ENCODE assay signal across 10 cellular contexts in genomic region chr2:215811409-215812355, GRCh38.
A peak's percentile ranks its signal among the peaks of the same experiment; 100 is the strongest.
DNase-seq lines count a peak whose midpoint lies in the region; ATAC-seq and TF ChIP-seq lines count a peak whose summit lies in the region.
"Had no signal": no experiment of that assay in that cellular context is flagged by ENCODE, and none has a peak within 500 bp of the region (broad histone marks: within the 10 kb centered on the region; RNA-seq: fewer than 3 reads in every experiment).

No MANE protein-coding gene starts in this region.

- no peak overlapping the region for H3K4me2 ChIP-seq in PC-9

- no peaks in the 10 kb centered on the region for H4K20me1 ChIP-seq in PC-9 (ENCODE audit: insufficient read depth)

- H3K9me3 ChIP-seq in PC-9 (ENCODE audit: insufficient read depth, low read depth) (peaks cover 4% of the 10 kb centered on the region; the same call in 1 of the 2 replicates), right atrium auricular region (no peaks in the 10 kb centered on the region)

- DNase-seq in central memory CD8-positive, alpha-beta T cell (ENCODE audit: low spot score in 2 of 2) = no peak
- DNase-seq in PC-9 (no peak), amniotic stem cell (lab: John Stamatoyannopoulos, UW) (no peak), right atrium auricular region (ENCODE audit: low spot score) (no peak)
- DNase-seq in stimulated activated CD4-positive, alpha-beta T cell treated with anti-CD3 and anti-CD28 coated beads, Interleukin-2, amount 100 ng/mL, for 24 hours = no peak
- DNase-seq: left ventricle myocardium superior had no signal

- no peaks in the 10 kb centered on the region for H3K36me3 Mint-ChIP-seq in central memory CD8-positive, alpha-beta T cell (ENCODE audit: insufficient read depth)
- H3K36me3 Mint-ChIP-seq: brain had no signal

- peak overlapping the region; percentile 56 for H3K4me3 Mint-ChIP-seq in central memory CD8-positive, alpha-beta T cell
- H3K4me3 Mint-ChIP-seq: brain had no signal

- H3K9me3 Mint-ChIP-seq in central memory CD8-positive, alpha-beta T cell = no peaks in the 10 kb centered on the region
- H3K9me3 Mint-ChIP-seq: brain had no signal

- H3K4me3 ChIP-seq in PC-9 = no peak overlapping the region
- no peak overlapping the region for H3K4me3 ChIP-seq in right atrium auricular region

- H3K4me1 ChIP-seq in PC-9 (replicated peaks; ENCODE audit: insufficient read depth) (peaks cover 20% of the 10 kb centered on the region), right atrium auricular region (peaks cover 0 to under 1% of the 10 kb centered on the region in 2 donors)

- no peaks in the 10 kb centered on the region for H3K27me3 ChIP-seq in PC-9 (ENCODE audit: insufficient read depth, low read depth)
- no peaks in the 10 kb centered on the region for H3K27me3 ChIP-seq in right atrium auricular region

- no peaks in the 10 kb centered on the region for H3K79me2 ChIP-seq in PC-9 (ENCODE audit: low read depth)

- H3K4me1 Mint-ChIP-seq in central memory CD8-positive, alpha-beta T cell = peaks cover 22% of the 10 kb centered on the region

- ATAC-seq in GM18498 (IDR thresholded peaks at IDR 0.05; ENCODE audit: unreplicated experiment) = peak; percentile 98
- peak; percentile 99 for ATAC-seq in GM21528 (IDR thresholded peaks at IDR 0.05; ENCODE audit: low FRiP score, unreplicated experiment)
- peak; percentile 96 for ATAC-seq in HG03521 (IDR thresholded peaks at IDR 0.05; ENCODE audit: unreplicated experiment)
- peak; percentile 64 for ATAC-seq in central memory CD8-positive, alpha-beta T cell (replicated peaks; ENCODE audit: extremely low read depth, poor library complexity, severe bottlenecking)
- ATAC-seq: left ventricle myocardium superior had no signal

- no peaks in the 10 kb centered on the region for H3K9me2 ChIP-seq in PC-9 (ENCODE audit: insufficient read depth)

- no peak overlapping the region for H2AFZ ChIP-seq in PC-9

- H3K27me3 Mint-ChIP-seq in central memory CD8-positive, alpha-beta T cell = peaks cover 15% of the 10 kb centered on the region
- H3K27me3 Mint-ChIP-seq: brain had no signal

- H3K36me3 ChIP-seq in PC-9 (ENCODE audit: low read depth) (no peaks in the 10 kb centered on the region), right atrium auricular region (no peaks in the 10 kb centered on the region)

- no peak overlapping the region for H3K27ac Mint-ChIP-seq in central memory CD8-positive, alpha-beta T cell (ENCODE audit: low read depth)
- H3K27ac Mint-ChIP-seq: brain had no signal

- peaks cover 12% of the 10 kb centered on the region; the same call in 1 of the 2 replicates for H3F3A ChIP-seq in PC-9 (ENCODE audit: insufficient read depth, low read depth)

- POLR2A ChIA-PET in PC-9 (lab: Charles Lee; ENCODE audit: unreplicated experiment) = no interaction called here

- no TSS peak for BruUV-seq in PC-9 (replicated peaks; lab: Mats Ljungman, UMichigan)

- TF ChIP-seq CTCF in PC-9 (conservative IDR thresholded peaks at IDR 0.05) (no peak), right atrium auricular region (IDR thresholded peaks at IDR 0.05) (no peak)

- CTCF ChIA-PET in PC-9 (lab: Charles Lee) = interaction anchor here (0.6 kb wide), 1 partner anchor 357 kb away, joined by 4 read pairs; no protein-coding TSS in a partner anchor

- H3K27ac ChIP-seq in PC-9 (no peak overlapping the region), right atrium auricular region (no peak overlapping the region)

- intact Hi-C loops in PC-9 (cut with micrococcal nuclease; ENCODE audit: unreplicated experiment) = no loop called here
